8 cellular contexts compared by ENCODE assay signal in genomic region chr3:194577985-194578905, GRCh38. TPM values are rescaled to one million over a fixed set of nuclear protein-coding genes. Genes with fewer than 3 reads are reported as not detected.
DNase-seq lines count a peak whose midpoint lies in the region; ATAC-seq and TF ChIP-seq lines count a peak whose summit lies in the region.

No MANE protein-coding gene starts in this region.

- intact Hi-C loops in mucosa of descending colon (cut with DNase I, micrococcal nuclease) = no loop called here

- ATAC-seq in mucosa of descending colon (peak; percentile 84), GM19452 (IDR thresholded peaks at IDR 0.05; ENCODE audit: unreplicated experiment) (no peak)

- H3K9me3 ChIP-seq in mucosa of descending colon = no peaks in the 10 kb centered on the region

- no peaks in the 10 kb centered on the region for H3K4me1 ChIP-seq in mucosa of descending colon (ENCODE audit: low read depth)

- CTCF ChIA-PET in AG04449 (lab: Yijun Ruan, JAX) (interaction anchor here (0.6 to 3.5 kb wide), 7 partner anchors 8 to 105 kb away, joined by 3 to 26 read pairs (median 3); no protein-coding TSS in a partner anchor), GM10248 (lab: Yijun Ruan, JAX) (interaction anchor here (0.8 to 2.0 kb wide), 9 partner anchors 11 to 262 kb away, joined by 3 to 13 read pairs (median 4); no protein-coding TSS in a partner anchor)

- peak; percentile 71 for DNase-seq in AG04449 (ENCODE audit: low read depth, low spot score)
- peak; percentile 96 for DNase-seq in M059J (ENCODE audit: low read depth)
- DNase-seq in astrocyte of the hippocampus (ENCODE audit: low read depth, low spot score) = peak; percentile 92
- DNase-seq in mucosa of descending colon = peak in 1 of 3 donors; percentile 59
- no peak for DNase-seq in GM10266 (ENCODE audit: extremely low spot score)
- no peak for DNase-seq in globus pallidus (ENCODE audit: low spot score)
- no peak for DNase-seq in GM10248 (ENCODE audit: extremely low spot score)

- H3K4me3 ChIP-seq in AG04449 (ENCODE audit: low read depth, low read length) (no peak overlapping the region), mucosa of descending colon (no peak overlapping the region)

- no peaks in the 10 kb centered on the region for H3K36me3 ChIP-seq in mucosa of descending colon (ENCODE audit: low read depth)

- POLR2A ChIA-PET in AG04449 (lab: Yijun Ruan, JAX) = interaction anchor here (0.6 to 1.1 kb wide), 2 partner anchors 137 to 526 kb away, joined by 3 to 4 read pairs; no protein-coding TSS in a partner anchor
- POLR2A ChIA-PET in GM10248 (lab: Yijun Ruan, JAX) = no interaction called here

- no peak for TF ChIP-seq CTCF in AG04449 (IDR thresholded peaks at IDR 0.05; ENCODE audit: insufficient read depth, low read length, missing control alignments)
- no peak for TF ChIP-seq CTCF in mucosa of descending colon (IDR thresholded peaks at IDR 0.05)
- no peak for TF ChIP-seq CTCF in GM10266 (IDR thresholded peaks at IDR 0.05; ENCODE audit: control insufficient read depth, insufficient read depth, low read depth, missing control alignments)
- no peak for TF ChIP-seq CTCF in GM10248 (IDR thresholded peaks at IDR 0.05; ENCODE audit: control extremely low read depth, extremely low read depth, low read depth, missing control alignments)

RNA-seq across cellular contexts. Expression of gene TMEM44, which starts 55.0 kb away (rescaled TPM):
- total RNA-seq in M059J (2014; rRNA removed; shearing (Covaris generic)) = 13.8 and 19.4 TPM in 2 replicates
- 10 to 100 TPM; 30.9 to 59.3 (median 34.1) TPM for total RNA-seq in mucosa of descending colon

Comparison
In these comparisons a context has a peak if more than half of its experiments do, and no peak if none do; other contexts are left out.
1. DNase-seq: peak in AG04449 (single experiment), M059J (single experiment) and astrocyte of the hippocampus (single experiment); none in GM10266 (single experiment), globus pallidus (single experiment) and GM10248 (single experiment).